In the genomic region with DNA sequence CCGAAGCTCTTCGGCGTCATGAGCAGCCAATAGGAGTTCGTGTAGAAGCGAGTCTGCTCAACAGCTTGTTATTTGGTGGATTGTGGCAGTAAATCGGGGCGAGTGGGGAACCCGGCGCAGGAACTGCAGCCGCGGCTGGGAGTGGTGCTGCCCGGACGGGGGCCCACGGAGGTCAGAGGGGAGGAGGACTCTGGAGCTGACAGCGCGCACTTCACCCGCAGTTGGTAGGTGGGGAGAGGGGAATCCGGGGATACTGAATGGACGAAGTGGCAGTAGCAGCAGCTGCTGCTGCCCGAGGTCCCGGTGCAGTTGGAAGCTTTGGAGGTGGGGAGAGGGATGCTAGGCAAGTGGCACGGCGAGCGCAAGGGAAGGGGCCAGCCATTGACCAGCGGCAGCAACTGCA, we compare ENCODE assay signal across 7 cellular contexts. TPM values are rescaled to one million over a fixed set of nuclear protein-coding genes. Genes with fewer than 3 reads are reported as not detected.
DNase-seq lines count a peak whose midpoint lies in the region; ATAC-seq, FAIRE-seq and TF ChIP-seq lines count a peak whose summit lies in the region.

A gene with protein sequence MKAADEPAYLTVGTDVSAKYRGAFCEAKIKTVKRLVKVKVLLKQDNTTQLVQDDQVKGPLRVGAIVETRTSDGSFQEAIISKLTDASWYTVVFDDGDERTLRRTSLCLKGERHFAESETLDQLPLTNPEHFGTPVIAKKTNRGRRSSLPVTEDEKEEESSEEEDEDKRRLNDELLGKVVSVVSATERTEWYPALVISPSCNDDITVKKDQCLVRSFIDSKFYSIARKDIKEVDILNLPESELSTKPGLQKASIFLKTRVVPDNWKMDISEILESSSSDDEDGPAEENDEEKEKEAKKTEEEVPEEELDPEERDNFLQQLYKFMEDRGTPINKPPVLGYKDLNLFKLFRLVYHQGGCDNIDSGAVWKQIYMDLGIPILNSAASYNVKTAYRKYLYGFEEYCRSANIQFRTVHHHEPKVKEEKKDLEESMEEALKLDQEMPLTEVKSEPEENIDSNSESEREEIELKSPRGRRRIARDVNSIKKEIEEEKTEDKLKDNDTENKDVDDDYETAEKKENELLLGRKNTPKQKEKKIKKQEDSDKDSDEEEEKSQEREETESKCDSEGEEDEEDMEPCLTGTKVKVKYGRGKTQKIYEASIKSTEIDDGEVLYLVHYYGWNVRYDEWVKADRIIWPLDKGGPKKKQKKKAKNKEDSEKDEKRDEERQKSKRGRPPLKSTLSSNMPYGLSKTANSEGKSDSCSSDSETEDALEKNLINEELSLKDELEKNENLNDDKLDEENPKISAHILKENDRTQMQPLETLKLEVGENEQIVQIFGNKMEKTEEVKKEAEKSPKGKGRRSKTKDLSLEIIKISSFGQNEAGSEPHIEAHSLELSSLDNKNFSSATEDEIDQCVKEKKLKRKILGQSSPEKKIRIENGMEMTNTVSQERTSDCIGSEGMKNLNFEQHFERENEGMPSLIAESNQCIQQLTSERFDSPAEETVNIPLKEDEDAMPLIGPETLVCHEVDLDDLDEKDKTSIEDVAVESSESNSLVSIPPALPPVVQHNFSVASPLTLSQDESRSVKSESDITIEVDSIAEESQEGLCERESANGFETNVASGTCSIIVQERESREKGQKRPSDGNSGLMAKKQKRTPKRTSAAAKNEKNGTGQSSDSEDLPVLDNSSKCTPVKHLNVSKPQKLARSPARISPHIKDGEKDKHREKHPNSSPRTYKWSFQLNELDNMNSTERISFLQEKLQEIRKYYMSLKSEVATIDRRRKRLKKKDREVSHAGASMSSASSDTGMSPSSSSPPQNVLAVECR (plus strand): TSS at position 79 of the 403 bp plus-strand sequence. CDS start 1,300 bp downstream, outside the sequence.

- no peaks in the 10 kb centered on the region for H3K27me3 ChIP-seq in foreskin keratinocyte
- H3K27me3 ChIP-seq in pancreas, result no peaks in the 10 kb centered on the region
- H3K27me3 ChIP-seq in aorta (ENCODE audit: control insufficient read depth in 1 of 2, insufficient read depth in 2 of 2, low read length in 1 of 2), result no peaks in the 10 kb centered on the region

- peak within 1 kb of the TSS; percentile 96 to 100 for H3K4me3 Mint-ChIP-seq in activated T-cell treated with anti-CD3 and anti-CD28 coated beads, Interleukin-2, amount 50 U/mL, for 72 hours

- FAIRE-seq in pancreas (lab: Jason Lieb, UNC), result no peak

- 1% methylated on average over 24 to 25 of the region's 25 CpGs for WGBS in pancreas, 2 donors
- 0 to 1% methylated on average over 25 of the region's 25 CpGs for WGBS in aorta, 2 donors

- H3K27ac Mint-ChIP-seq in activated T-cell treated with anti-CD3 and anti-CD28 coated beads, Interleukin-2, amount 50 U/mL, for 72 hours, result peak within 1 kb of the TSS; percentile 74

- H3K4me1 Mint-ChIP-seq in activated T-cell treated with anti-CD3 and anti-CD28 coated beads, Interleukin-2, amount 50 U/mL, for 72 hours (ENCODE audit: low read depth), result peaks cover 38% of the 10 kb centered on the region

- peak; percentile 82 to 89 for DNase-seq in activated T-cell treated with anti-CD3 and anti-CD28 coated beads, Interleukin-2, amount 50 U/mL, for 72 hours
- DNase-seq in foreskin keratinocyte (no peak), pancreas (peak in 4 of 6 donors; percentile 81 to 93 (median 83)), aorta (peak; percentile 90 to 94), foreskin melanocyte (no peak)

- no peak for ATAC-seq in activated T-cell treated with anti-CD3 and anti-CD28 coated beads, Interleukin-2, amount 50 U/mL, for 72 hours (replicated peaks in 1 of 2)
- ATAC-seq in foreskin keratinocyte, result no peak
- peak in 2 of 4 donors; percentile 6 to 7 for ATAC-seq in pancreas
- ATAC-seq in aorta (ENCODE audit: low FRiP score), result no peak
- ATAC-seq in HG03469 (IDR thresholded peaks at IDR 0.05; ENCODE audit: unreplicated experiment), result no peak

- intact Hi-C loops in pancreas (cut with DNase I) (loop anchor here in 1 of 3 donors (10.0 kb wide), 1 partner anchor 54 kb away; a partner anchor contains a TSS), aorta (cut with DNase I) (loop anchor here (2.0 to 5.0 kb wide), 2 partner anchors 51 to 54 kb away; a partner anchor contains a TSS)

- H3K4me1 ChIP-seq in foreskin keratinocyte (peaks cover 10% of the 10 kb centered on the region), pancreas (peaks cover 10 to 25% (median 16%) of the 10 kb centered on the region in 3 donors), aorta (ENCODE audit: control insufficient read depth in 1 of 2, insufficient read depth in 2 of 2, low read length in 2 of 2) (no peaks in the 10 kb centered on the region)

- H3K36me3 ChIP-seq in KOPT-K1 (ENCODE audit: insufficient read depth, low read length), result peaks cover 43% of the 10 kb centered on the region
- peaks cover 0 to 1% (median 0%) of the 10 kb centered on the region in 3 donors for H3K36me3 ChIP-seq in pancreas
- peaks cover 0 to 2% of the 10 kb centered on the region in 2 donors for H3K36me3 ChIP-seq in aorta (ENCODE audit: control insufficient read depth in 1 of 2, insufficient read depth in 2 of 2, low read length in 1 of 2)

- H3K36me3 Mint-ChIP-seq in activated T-cell treated with anti-CD3 and anti-CD28 coated beads, Interleukin-2, amount 50 U/mL, for 72 hours (ENCODE audit: insufficient read depth in 2 of 2), result peaks cover 11 to 23% of the 10 kb centered on the region in 2 donors

- H3K27ac ChIP-seq in KOPT-K1 (ENCODE audit: low read depth, low read length, poor library complexity, severe bottlenecking) (peak within 1 kb of the TSS; percentile 95), foreskin keratinocyte (peak within 1 kb of the TSS; percentile 91), pancreas (peak within 1 kb of the TSS; percentile 89 to 96 (median 94)), aorta (ENCODE audit: low read depth in 1 of 2, low read length in 2 of 2) (peak within 1 kb of the TSS; percentile 62 to 99)

- H3K27me3 Mint-ChIP-seq in activated T-cell treated with anti-CD3 and anti-CD28 coated beads, Interleukin-2, amount 50 U/mL, for 72 hours (ENCODE audit: low read depth), result no peaks in the 10 kb centered on the region

- TF ChIP-seq CTCF in foreskin keratinocyte (conservative IDR thresholded peaks at IDR 0.05), result no peak
- no peak for TF ChIP-seq CTCF in pancreas (IDR thresholded peaks at IDR 0.05)

- no peaks in the 10 kb centered on the region for H3K9me3 Mint-ChIP-seq in activated T-cell treated with anti-CD3 and anti-CD28 coated beads, Interleukin-2, amount 50 U/mL, for 72 hours

- no peaks in the 10 kb centered on the region for H3K9me3 ChIP-seq in KOPT-K1 (ENCODE audit: insufficient read depth, low read length, poor library complexity, severe bottlenecking)
- no peaks in the 10 kb centered on the region for H3K9me3 ChIP-seq in pancreas
- H3K9me3 ChIP-seq in aorta (ENCODE audit: control insufficient read depth, low read length), result no peaks in the 10 kb centered on the region

- H3K4me3 ChIP-seq in pancreas (peak within 1 kb of the TSS; percentile 87 to 99 (median 92)), aorta (ENCODE audit: low read length in 2 of 2) (peak within 1 kb of the TSS; percentile 77 to 98)

RNA-seq across cellular contexts. Expression of the gene that starts here (rescaled TPM):
- total RNA-seq in activated T-cell treated with anti-CD3 and anti-CD28 coated beads, Interleukin-2, amount 50 U/mL, for 72 hours, result 10 to 100 TPM; 33.9 to 42.2 TPM
- total RNA-seq in foreskin keratinocyte, result 6.2 and 6.4 TPM in 2 replicates
- 0.94 and 1.1 TPM in 2 replicates for polyA plus RNA-seq in foreskin keratinocyte
- 10 to 100 TPM in 4 of 6 donors, 1 to 10 TPM in 2; 8.7 to 20.2 (median 13.5) TPM for total RNA-seq in pancreas
- 1 to 10 TPM; 5.5 to 6.0 TPM for polyA plus RNA-seq in pancreas
- 10 to 100 TPM; 31.1 to 55.9 TPM for total RNA-seq in aorta
- 1 to 10 TPM; 7.8 to 9.0 TPM for polyA plus RNA-seq in aorta

Comparison
In these comparisons a context has a peak if more than half of its experiments do, and no peak if none do; other contexts are left out.
1. DNase-seq: peak in activated T-cell treated with anti-CD3 and anti-CD28 coated beads, Interleukin-2, amount 50 U/mL, for 72 hours (2 of 2), pancreas (4 of 6) and aorta (2 of 2); none in foreskin keratinocyte (0 of 2) and foreskin melanocyte (single experiment).
2. Peak in every context shown above with its lines, with median percentiles within 50 percentile points of each other: H3K27ac ChIP-seq.